ENCODE assay signal across 2 cellular contexts in the genomic region with DNA sequence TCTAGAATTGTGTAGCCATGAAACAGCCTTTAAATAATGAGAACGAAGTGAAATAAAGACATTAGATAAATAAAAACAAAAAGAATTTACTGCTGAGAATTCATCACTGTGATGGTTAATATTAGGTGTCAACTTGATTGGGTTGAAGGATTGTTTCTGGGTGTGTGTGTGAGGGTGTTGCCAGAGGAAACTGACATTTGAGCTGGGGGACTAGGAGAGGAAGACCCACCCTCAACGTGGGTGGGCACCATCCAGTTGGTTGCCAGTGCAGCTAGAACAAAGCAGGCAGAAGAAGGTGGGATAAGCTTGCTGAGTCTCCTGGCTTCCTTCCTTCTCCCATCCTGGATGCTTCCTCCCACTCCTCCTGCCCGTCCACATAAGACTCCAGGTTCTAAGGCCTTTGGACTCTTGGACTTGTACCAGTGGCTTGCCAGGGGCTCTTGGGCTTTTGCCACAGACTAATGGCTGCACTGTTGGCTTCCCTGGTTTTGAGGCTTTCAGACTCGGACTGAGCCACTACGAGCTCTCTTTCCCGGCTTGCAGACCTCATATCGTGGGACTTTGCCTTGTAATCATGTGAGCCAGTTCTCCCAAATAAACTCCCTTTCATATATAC.
A peak's percentile ranks its signal among the peaks of the same experiment; 100 is the strongest.
TF ChIP-seq lines count a peak whose summit lies in the region.

No MANE protein-coding gene starts in this region.

TF ChIP-seq in HEK293, 187 proteins besides CTCF, POLR2A, EP300 and RAD21 (continued from another document):
- TF ChIP-seq, protein P1, sequence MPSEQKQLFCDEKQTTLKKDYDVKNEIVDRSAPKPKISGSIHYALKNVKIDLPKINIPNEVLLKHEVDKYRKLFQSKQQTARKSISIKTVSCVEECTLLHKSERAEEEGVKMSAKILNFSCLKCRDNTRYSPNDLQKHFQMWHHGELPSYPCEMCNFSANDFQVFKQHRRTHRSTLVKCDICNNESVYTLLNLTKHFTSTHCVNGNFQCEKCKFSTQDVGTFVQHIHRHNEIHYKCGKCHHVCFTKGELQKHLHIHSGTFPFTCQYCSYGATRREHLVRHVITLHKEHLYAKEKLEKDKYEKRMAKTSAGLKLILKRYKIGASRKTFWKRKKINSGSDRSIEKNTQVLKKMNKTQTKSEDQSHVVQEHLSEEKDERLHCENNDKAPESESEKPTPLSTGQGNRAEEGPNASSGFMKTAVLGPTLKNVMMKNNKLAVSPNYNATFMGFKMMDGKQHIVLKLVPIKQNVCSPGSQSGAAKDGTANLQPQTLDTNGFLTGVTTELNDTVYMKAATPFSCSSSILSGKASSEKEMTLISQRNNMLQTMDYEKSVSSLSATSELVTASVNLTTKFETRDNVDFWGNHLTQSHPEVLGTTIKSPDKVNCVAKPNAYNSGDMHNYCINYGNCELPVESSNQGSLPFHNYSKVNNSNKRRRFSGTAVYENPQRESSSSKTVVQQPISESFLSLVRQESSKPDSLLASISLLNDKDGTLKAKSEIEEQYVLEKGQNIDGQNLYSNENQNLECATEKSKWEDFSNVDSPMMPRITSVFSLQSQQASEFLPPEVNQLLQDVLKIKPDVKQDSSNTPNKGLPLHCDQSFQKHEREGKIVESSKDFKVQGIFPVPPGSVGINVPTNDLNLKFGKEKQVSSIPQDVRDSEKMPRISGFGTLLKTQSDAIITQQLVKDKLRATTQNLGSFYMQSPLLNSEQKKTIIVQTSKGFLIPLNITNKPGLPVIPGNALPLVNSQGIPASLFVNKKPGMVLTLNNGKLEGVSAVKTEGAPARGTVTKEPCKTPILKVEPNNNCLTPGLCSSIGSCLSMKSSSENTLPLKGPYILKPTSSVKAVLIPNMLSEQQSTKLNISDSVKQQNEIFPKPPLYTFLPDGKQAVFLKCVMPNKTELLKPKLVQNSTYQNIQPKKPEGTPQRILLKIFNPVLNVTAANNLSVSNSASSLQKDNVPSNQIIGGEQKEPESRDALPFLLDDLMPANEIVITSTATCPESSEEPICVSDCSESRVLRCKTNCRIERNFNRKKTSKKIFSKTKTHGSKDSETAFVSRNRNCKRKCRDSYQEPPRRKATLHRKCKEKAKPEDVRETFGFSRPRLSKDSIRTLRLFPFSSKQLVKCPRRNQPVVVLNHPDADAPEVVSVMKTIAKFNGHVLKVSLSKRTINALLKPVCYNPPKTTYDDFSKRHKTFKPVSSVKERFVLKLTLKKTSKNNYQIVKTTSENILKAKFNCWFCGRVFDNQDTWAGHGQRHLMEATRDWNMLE (tag by site-specific recombination; conservative IDR thresholded peaks at IDR 0.05; ENCODE audit: low read depth) = no peak
- TF ChIP-seq, protein P2, sequence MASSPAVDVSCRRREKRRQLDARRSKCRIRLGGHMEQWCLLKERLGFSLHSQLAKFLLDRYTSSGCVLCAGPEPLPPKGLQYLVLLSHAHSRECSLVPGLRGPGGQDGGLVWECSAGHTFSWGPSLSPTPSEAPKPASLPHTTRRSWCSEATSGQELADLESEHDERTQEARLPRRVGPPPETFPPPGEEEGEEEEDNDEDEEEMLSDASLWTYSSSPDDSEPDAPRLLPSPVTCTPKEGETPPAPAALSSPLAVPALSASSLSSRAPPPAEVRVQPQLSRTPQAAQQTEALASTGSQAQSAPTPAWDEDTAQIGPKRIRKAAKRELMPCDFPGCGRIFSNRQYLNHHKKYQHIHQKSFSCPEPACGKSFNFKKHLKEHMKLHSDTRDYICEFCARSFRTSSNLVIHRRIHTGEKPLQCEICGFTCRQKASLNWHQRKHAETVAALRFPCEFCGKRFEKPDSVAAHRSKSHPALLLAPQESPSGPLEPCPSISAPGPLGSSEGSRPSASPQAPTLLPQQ (tag by site-specific recombination; IDR thresholded peaks at IDR 0.05) = no peak
- TF ChIP-seq ZNF211 (tag by site-specific recombination; IDR thresholded peaks at IDR 0.05; ENCODE audit: low read depth) (no peak), SP3 (tag by site-specific recombination; IDR thresholded peaks at IDR 0.05) (no peak), ZFHX2 (tag by site-specific recombination; conservative IDR thresholded peaks at IDR 0.05) (0 out of 2 replicates have a peak, but pooled peaks have one; percentile 14), ZNF677 (tag by site-specific recombination; IDR thresholded peaks at IDR 0.05) (no peak), ZNF558 (tag by site-specific recombination; IDR thresholded peaks at IDR 0.05) (no peak), ZNF24 (tag by site-specific recombination; IDR thresholded peaks at IDR 0.05) (no peak), KLF1 (tag by site-specific recombination; IDR thresholded peaks at IDR 0.05) (peak; percentile 79), MZF1 (tag by site-specific recombination; IDR thresholded peaks at IDR 0.05; ENCODE audit: borderline replicate concordance) (no peak), ZNF624 (tag by site-specific recombination; IDR thresholded peaks at IDR 0.05) (no peak), ZNF776 (tag by site-specific recombination; IDR thresholded peaks at IDR 0.05; ENCODE audit: borderline replicate concordance) (no peak), SP2 (tag by site-specific recombination; IDR thresholded peaks at IDR 0.05) (0 out of 2 replicates have a peak, but pooled peaks have one; percentile 12)
- TF ChIP-seq, protein P3, sequence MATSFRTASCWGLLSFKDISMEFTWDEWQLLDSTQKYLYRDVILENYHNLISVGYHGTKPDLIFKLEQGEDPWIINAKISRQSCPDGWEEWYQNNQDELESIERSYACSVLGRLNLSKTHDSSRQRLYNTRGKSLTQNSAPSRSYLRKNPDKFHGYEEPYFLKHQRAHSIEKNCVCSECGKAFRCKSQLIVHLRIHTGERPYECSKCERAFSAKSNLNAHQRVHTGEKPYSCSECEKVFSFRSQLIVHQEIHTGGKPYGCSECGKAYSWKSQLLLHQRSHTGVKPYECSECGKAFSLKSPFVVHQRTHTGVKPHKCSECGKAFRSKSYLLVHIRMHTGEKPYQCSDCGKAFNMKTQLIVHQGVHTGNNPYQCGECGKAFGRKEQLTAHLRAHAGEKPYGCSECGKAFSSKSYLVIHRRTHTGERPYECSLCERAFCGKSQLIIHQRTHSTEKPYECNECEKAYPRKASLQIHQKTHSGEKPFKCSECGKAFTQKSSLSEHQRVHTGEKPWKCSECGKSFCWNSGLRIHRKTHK (tag by site-specific recombination; IDR thresholded peaks at IDR 0.05) = no peak

TF ChIP-seq in WTC11, 78 proteins besides CTCF, POLR2A, EP300 and RAD21 (continued from another document):
- TF ChIP-seq, protein P4, sequence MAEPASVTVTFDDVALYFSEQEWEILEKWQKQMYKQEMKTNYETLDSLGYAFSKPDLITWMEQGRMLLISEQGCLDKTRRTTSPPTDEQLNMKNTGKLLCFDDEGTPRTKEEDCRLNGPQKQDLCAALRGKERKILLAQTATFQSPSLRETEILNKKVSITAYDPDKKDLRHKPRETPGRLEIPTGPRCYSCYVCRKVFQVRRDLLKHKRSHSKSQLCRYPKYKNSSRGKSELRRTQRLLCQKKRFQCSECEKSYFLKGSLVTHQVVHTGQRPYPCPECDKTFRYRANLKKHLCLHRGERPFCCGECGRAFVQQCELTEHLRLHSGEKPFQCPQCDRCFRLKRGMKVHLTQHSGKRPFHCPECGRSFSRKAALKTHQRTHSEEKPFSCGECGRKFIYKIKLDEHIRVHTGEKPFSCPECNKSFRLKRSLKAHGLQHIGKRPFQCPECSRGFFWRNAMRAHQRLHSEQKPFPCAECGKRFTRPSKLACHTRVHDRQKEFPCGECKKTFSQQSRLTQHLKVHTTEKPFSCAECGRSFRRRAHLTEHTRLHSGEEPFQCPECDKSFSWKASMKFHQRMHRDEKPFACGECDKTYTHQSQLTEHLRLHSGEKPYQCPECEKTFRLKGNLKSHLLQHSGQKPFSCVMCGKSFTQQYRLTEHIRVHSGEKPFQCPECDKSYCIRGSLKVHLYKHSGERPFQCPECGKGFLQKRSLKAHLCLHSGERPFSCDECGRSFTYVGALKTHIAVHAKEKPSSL (CRISPR knock-in tag; conservative IDR thresholded peaks at IDR 0.05) = no peak
- no peak for TF ChIP-seq NR2C2 (CRISPR knock-in tag; IDR thresholded peaks at IDR 0.05)
- TF ChIP-seq CBFB (CRISPR knock-in tag; IDR thresholded peaks at IDR 0.05; ENCODE audit: low read depth) = no peak
- TF ChIP-seq KAT7 (CRISPR knock-in tag; IDR thresholded peaks at IDR 0.05; ENCODE audit: borderline replicate concordance) = no peak
- TF ChIP-seq NFYB (CRISPR knock-in tag; conservative IDR thresholded peaks at IDR 0.05; ENCODE audit: low read depth) = no peak
- no peak for TF ChIP-seq FOXP1 (CRISPR knock-in tag; IDR thresholded peaks at IDR 0.05; ENCODE audit: borderline replicate concordance)
- no peak for TF ChIP-seq RORB (CRISPR knock-in tag; IDR thresholded peaks at IDR 0.05)
- no peak for TF ChIP-seq ZBTB21 (CRISPR knock-in tag; IDR thresholded peaks at IDR 0.05; ENCODE audit: borderline replicate concordance)
